In genomic region chr2:62904344-62904743, GRCh38 we compare ENCODE assay signal across 19 cellular contexts.
A peak's percentile ranks its signal among the peaks of the same experiment; 100 is the strongest.
DNase-seq lines count a peak whose midpoint lies in the region; ATAC-seq, FAIRE-seq and TF ChIP-seq lines count a peak whose summit lies in the region.
"Had no signal": no experiment of that assay in that cellular context is flagged by ENCODE, and none has a peak within 500 bp of the region (broad histone marks: within the 10 kb centered on the region; RNA-seq: fewer than 3 reads in every experiment).

No MANE protein-coding gene starts in this region.

- peak; percentile 32 for FAIRE-seq in bronchial epithelial cell (lab: Jason Lieb, UNC)
- FAIRE-seq: A549, D721Med, G401.6, GM12891, GM19239 had no signal

- ATAC-seq in left colon: peak; percentile 53
- ATAC-seq: A549; CD8-positive, alpha-beta T cell had no signal

- intact Hi-C loops in left colon (cut with DNase I, micrococcal nuclease): no loop called here

- H3K4me3 ChIP-seq in bronchial epithelial cell (ENCODE audit: low read depth, low read length): no peak overlapping the region
- H3K4me3 ChIP-seq: A549; BLaER1 treated with 17β-estradiol and CSF1 and Interleukin-3, amounts not matched to agents 10 nM and 100 nM had no signal

- H3K36me3 ChIP-seq in bronchial epithelial cell (ENCODE audit: control insufficient read depth, insufficient read depth, low read length): no peaks in the 10 kb centered on the region
- H3K36me3 ChIP-seq: BLaER1 treated with 17β-estradiol and CSF1 and Interleukin-3, amounts not matched to agents 10 nM and 100 nM had no signal

- DNase-seq in NCI-H2029 treated with DMSO at 0.1 percent for 48 hours (lab: John Stamatoyannopoulos, UW) (peak; percentile 29), NCI-H2029 (lab: John Stamatoyannopoulos, UW) (no peak), bronchial epithelial cell (ENCODE audit: low read depth) (no peak), left colon (no peak), A172 (ENCODE audit: low spot score) (no peak)
- DNase-seq: 8988T; AML-193; Caco-2; Calu3; CD4-positive, alpha-beta T cell; CD8-positive, alpha-beta T cell; DMS79 treated with DMSO at 0.1 percent for 48 hours; GF-D8 had no signal

- no peak for TF ChIP-seq CTCF in bronchial epithelial cell (IDR thresholded peaks at IDR 0.05; ENCODE audit: insufficient read depth, low read length, severe bottlenecking)

- no peaks in the 10 kb centered on the region for H3K27me3 ChIP-seq in bronchial epithelial cell (ENCODE audit: control insufficient read depth, insufficient read depth, low read length)
- H3K27me3 ChIP-seq: BLaER1 treated with 17β-estradiol and CSF1 and Interleukin-3, amounts not matched to agents 10 nM and 100 nM had no signal
